ENCODE assay signal across 9 cellular contexts in the genomic region with DNA sequence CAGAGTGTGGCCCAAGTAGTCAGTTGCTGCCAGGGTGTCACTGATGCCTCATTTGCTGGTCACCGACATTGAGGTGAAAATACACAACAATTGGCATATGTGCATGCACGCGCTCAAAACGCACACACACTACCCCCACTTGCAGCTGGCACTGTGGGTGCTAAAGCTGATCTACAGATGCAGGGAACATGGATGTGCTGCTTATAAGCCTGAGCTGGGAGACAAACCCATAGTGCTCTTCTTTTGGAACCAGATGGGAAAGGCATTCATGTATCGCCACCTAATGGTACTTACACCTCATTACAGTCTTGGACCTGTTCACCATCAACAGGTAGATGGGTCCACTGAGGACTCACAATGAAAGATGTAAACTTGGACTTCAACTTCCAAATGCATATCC.
DNase-seq lines count a peak whose midpoint lies in the region; ATAC-seq and TF ChIP-seq lines count a peak whose summit lies in the region.
"Had no signal": no experiment of that assay in that cellular context is flagged by ENCODE, and none has a peak within 500 bp of the region (broad histone marks: within the 10 kb centered on the region; RNA-seq: fewer than 3 reads in every experiment).

No MANE protein-coding gene starts in this region.

- no peak overlapping the region for H3K27ac ChIP-seq in neural progenitor cell

- intact Hi-C loops in posterior vena cava (cut with DNase I): no loop called here

- H3K9me3 Mint-ChIP-seq in neural progenitor cell: no peaks in the 10 kb centered on the region
- H3K9me3 Mint-ChIP-seq: T-helper 1 cell treated with Interleukin-12 subunit alpha and Interleukin-12 subunit beta and Interleukin-4 antibody, amounts not matched to agents 30 μg/mL and 1 μg/mL, for 36 hours had no signal

- peaks cover 4% of the 10 kb centered on the region for H3K27me3 Mint-ChIP-seq in neural progenitor cell (ENCODE audit: insufficient read depth, low read depth)

- H3K36me3 ChIP-seq in neural progenitor cell: no peaks in the 10 kb centered on the region

- H3K79me2 ChIP-seq in neural progenitor cell (ENCODE audit: low read depth): no peaks in the 10 kb centered on the region

- H3K9ac ChIP-seq in neural progenitor cell: no peak overlapping the region

- no peak overlapping the region for H3K4me3 Mint-ChIP-seq in neural progenitor cell
- H3K4me3 Mint-ChIP-seq: T-helper 1 cell treated with Interleukin-12 subunit alpha and Interleukin-12 subunit beta and Interleukin-4 antibody, amounts not matched to agents 30 μg/mL and 1 μg/mL, for 36 hours had no signal

- H3K27me3 ChIP-seq in neural progenitor cell: no peaks in the 10 kb centered on the region

- ATAC-seq in HG02973 (IDR thresholded peaks at IDR 0.05; ENCODE audit: unreplicated experiment): peak; percentile 54
- ATAC-seq in omental fat pad (ENCODE audit: low FRiP score): no peak

- H3F3A ChIP-seq in neural progenitor cell (ENCODE audit: low read depth): peaks cover 17% of the 10 kb centered on the region

- no peak overlapping the region for H3K4me2 ChIP-seq in neural progenitor cell

- H3K4me1 ChIP-seq in neural progenitor cell: peaks cover 17% of the 10 kb centered on the region

- H3K36me3 Mint-ChIP-seq in neural progenitor cell: no peaks in the 10 kb centered on the region

- TF ChIP-seq CTCF in neural progenitor cell (IDR thresholded peaks at IDR 0.05) (peak; percentile 75), omental fat pad (IDR thresholded peaks at IDR 0.05) (no peak)

- H3K4me3 ChIP-seq in neural progenitor cell: no peak overlapping the region

- H4K20me1 ChIP-seq in neural progenitor cell (ENCODE audit: low read depth): no peaks in the 10 kb centered on the region

- H3K4me1 Mint-ChIP-seq in neural progenitor cell: peaks cover 17% of the 10 kb centered on the region

- DNase-seq in ELR (ENCODE audit: low read depth) (peak; percentile 76), NCI-H526 treated with DMSO at 0.1 percent for 48 hours (lab: John Stamatoyannopoulos, UW) (peak; percentile 6), cerebellum (ENCODE audit: low spot score) (peak; percentile 31), neural progenitor cell (ENCODE audit: low spot score) (peak; percentile 68), omental fat pad (ENCODE audit: low spot score) (no peak), NCI-H1048 (lab: John Stamatoyannopoulos, UW) (no peak), posterior vena cava (ENCODE audit: low spot score) (no peak)

- H2AFZ ChIP-seq in neural progenitor cell (replicated peaks): no peak overlapping the region

- H3K27ac Mint-ChIP-seq in neural progenitor cell: no peak overlapping the region
- H3K27ac Mint-ChIP-seq: T-helper 1 cell treated with Interleukin-12 subunit alpha and Interleukin-12 subunit beta and Interleukin-4 antibody, amounts not matched to agents 30 μg/mL and 1 μg/mL, for 36 hours had no signal

- H3K9me3 ChIP-seq in neural progenitor cell (ENCODE audit: low read depth): no peaks in the 10 kb centered on the region

Comparison
In these comparisons a context has a peak if more than half of its experiments do, and no peak if none do; other contexts are left out.
1. DNase-seq: peak in ELR (single experiment), NCI-H526 treated with DMSO at 0.1 percent for 48 hours (single experiment), cerebellum (single experiment) and neural progenitor cell (single experiment); none in omental fat pad (single experiment), NCI-H1048 (single experiment) and posterior vena cava (single experiment).